Comparison of ENCODE assay signal across 1 cellular context in genomic region chr3:63343674-63344073, GRCh38.
TF ChIP-seq lines count a peak whose summit lies in the region.

No MANE protein-coding gene starts in this region.

TF ChIP-seq in HEK293, 187 proteins besides CTCF, POLR2A, EP300 and RAD21 (continued from another document and continues in another):
- TF ChIP-seq, protein P1, sequence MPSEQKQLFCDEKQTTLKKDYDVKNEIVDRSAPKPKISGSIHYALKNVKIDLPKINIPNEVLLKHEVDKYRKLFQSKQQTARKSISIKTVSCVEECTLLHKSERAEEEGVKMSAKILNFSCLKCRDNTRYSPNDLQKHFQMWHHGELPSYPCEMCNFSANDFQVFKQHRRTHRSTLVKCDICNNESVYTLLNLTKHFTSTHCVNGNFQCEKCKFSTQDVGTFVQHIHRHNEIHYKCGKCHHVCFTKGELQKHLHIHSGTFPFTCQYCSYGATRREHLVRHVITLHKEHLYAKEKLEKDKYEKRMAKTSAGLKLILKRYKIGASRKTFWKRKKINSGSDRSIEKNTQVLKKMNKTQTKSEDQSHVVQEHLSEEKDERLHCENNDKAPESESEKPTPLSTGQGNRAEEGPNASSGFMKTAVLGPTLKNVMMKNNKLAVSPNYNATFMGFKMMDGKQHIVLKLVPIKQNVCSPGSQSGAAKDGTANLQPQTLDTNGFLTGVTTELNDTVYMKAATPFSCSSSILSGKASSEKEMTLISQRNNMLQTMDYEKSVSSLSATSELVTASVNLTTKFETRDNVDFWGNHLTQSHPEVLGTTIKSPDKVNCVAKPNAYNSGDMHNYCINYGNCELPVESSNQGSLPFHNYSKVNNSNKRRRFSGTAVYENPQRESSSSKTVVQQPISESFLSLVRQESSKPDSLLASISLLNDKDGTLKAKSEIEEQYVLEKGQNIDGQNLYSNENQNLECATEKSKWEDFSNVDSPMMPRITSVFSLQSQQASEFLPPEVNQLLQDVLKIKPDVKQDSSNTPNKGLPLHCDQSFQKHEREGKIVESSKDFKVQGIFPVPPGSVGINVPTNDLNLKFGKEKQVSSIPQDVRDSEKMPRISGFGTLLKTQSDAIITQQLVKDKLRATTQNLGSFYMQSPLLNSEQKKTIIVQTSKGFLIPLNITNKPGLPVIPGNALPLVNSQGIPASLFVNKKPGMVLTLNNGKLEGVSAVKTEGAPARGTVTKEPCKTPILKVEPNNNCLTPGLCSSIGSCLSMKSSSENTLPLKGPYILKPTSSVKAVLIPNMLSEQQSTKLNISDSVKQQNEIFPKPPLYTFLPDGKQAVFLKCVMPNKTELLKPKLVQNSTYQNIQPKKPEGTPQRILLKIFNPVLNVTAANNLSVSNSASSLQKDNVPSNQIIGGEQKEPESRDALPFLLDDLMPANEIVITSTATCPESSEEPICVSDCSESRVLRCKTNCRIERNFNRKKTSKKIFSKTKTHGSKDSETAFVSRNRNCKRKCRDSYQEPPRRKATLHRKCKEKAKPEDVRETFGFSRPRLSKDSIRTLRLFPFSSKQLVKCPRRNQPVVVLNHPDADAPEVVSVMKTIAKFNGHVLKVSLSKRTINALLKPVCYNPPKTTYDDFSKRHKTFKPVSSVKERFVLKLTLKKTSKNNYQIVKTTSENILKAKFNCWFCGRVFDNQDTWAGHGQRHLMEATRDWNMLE (tag by site-specific recombination; conservative IDR thresholded peaks at IDR 0.05; ENCODE audit: low read depth) = peak; percentile 58
- TF ChIP-seq KLF8 (tag by site-specific recombination; IDR thresholded peaks at IDR 0.05) (peak; percentile 17; the same call in 1 of the 2 replicates), ZNF580 (tag by site-specific recombination; IDR thresholded peaks at IDR 0.05) (peak; percentile 84; the same call in 1 of the 2 replicates), ZNF561 (tag by site-specific recombination; IDR thresholded peaks at IDR 0.05; ENCODE audit: borderline replicate concordance) (peak; percentile 38; the same call in 1 of the 2 replicates), KLF9 (tag by site-specific recombination; IDR thresholded peaks at IDR 0.05; ENCODE audit: low read depth) (no peak), ZFP37 (tag by site-specific recombination; IDR thresholded peaks at IDR 0.05) (no peak), IKZF3 (tag by site-specific recombination; IDR thresholded peaks at IDR 0.05) (peak; percentile 51; the same call in 1 of the 2 replicates), ZNF843 (tag by site-specific recombination; IDR thresholded peaks at IDR 0.05) (peak; percentile 69), ZNF394 (tag by site-specific recombination; IDR thresholded peaks at IDR 0.05; ENCODE audit: borderline replicate concordance) (peak; percentile 50; the same call in 1 of the 2 replicates), SCRT2 (tag by site-specific recombination; IDR thresholded peaks at IDR 0.05) (peak; percentile 79), GLIS2 (tag by site-specific recombination; IDR thresholded peaks at IDR 0.05) (no peak), ZNF404 (tag by site-specific recombination; IDR thresholded peaks at IDR 0.05) (no peak), FEZF1 (tag by site-specific recombination; IDR thresholded peaks at IDR 0.05) (peak; percentile 74), TRIM28 (IDR thresholded peaks at IDR 0.05; ENCODE audit: borderline replicate concordance, low read length) (peak; percentile 98), ZNF529 (tag by site-specific recombination; IDR thresholded peaks at IDR 0.05; ENCODE audit: insufficient replicate concordance) (no peak), ZNF585B (tag by site-specific recombination; IDR thresholded peaks at IDR 0.05) (no peak), PRDM2 (tag by site-specific recombination; IDR thresholded peaks at IDR 0.05; ENCODE audit: borderline replicate concordance) (no peak), ZNF692 (tag by site-specific recombination; IDR thresholded peaks at IDR 0.05) (peak; percentile 50; the same call in 1 of the 2 replicates), ZNF175 (tag by site-specific recombination; IDR thresholded peaks at IDR 0.05) (no peak), ZXDB (tag by site-specific recombination; IDR thresholded peaks at IDR 0.05) (peak; percentile 81), SP7 (tag by site-specific recombination; IDR thresholded peaks at IDR 0.05) (peak; percentile 88), ZNF24 (tag by site-specific recombination; IDR thresholded peaks at IDR 0.05) (0 out of 2 replicates have a peak, but pooled peaks have one; percentile 83), ZNF639 (tag by site-specific recombination; IDR thresholded peaks at IDR 0.05) (peak; percentile 69), ZNF214 (tag by site-specific recombination; IDR thresholded peaks at IDR 0.05; ENCODE audit: borderline replicate concordance) (no peak), ZNF354C (tag by site-specific recombination; IDR thresholded peaks at IDR 0.05; ENCODE audit: borderline replicate concordance, low read depth) (no peak)
- TF ChIP-seq, protein P2, sequence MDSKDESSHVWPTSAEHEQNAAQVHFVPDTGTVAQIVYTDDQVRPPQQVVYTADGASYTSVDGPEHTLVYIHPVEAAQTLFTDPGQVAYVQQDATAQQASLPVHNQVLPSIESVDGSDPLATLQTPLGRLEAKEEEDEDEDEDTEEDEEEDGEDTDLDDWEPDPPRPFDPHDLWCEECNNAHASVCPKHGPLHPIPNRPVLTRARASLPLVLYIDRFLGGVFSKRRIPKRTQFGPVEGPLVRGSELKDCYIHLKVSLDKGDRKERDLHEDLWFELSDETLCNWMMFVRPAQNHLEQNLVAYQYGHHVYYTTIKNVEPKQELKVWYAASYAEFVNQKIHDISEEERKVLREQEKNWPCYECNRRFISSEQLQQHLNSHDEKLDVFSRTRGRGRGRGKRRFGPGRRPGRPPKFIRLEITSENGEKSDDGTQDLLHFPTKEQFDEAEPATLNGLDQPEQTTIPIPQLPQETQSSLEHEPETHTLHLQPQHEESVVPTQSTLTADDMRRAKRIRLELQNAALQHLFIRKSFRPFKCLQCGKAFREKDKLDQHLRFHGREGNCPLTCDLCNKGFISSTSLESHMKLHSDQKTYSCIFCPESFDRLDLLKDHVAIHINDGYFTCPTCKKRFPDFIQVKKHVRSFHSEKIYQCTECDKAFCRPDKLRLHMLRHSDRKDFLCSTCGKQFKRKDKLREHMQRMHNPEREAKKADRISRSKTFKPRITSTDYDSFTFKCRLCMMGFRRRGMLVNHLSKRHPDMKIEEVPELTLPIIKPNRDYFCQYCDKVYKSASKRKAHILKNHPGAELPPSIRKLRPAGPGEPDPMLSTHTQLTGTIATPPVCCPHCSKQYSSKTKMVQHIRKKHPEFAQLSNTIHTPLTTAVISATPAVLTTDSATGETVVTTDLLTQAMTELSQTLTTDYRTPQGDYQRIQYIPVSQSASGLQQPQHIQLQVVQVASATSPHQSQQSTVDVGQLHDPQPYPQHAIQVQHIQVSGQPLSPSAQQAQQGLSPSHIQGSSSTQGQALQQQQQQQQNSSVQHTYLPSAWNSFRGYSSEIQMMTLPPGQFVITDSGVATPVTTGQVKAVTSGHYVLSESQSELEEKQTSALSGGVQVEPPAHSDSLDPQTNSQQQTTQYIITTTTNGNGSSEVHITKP (tag by site-specific recombination; IDR thresholded peaks at IDR 0.05) = 0 out of 2 replicates have a peak, but pooled peaks have one; percentile 26
- TF ChIP-seq, protein P3, sequence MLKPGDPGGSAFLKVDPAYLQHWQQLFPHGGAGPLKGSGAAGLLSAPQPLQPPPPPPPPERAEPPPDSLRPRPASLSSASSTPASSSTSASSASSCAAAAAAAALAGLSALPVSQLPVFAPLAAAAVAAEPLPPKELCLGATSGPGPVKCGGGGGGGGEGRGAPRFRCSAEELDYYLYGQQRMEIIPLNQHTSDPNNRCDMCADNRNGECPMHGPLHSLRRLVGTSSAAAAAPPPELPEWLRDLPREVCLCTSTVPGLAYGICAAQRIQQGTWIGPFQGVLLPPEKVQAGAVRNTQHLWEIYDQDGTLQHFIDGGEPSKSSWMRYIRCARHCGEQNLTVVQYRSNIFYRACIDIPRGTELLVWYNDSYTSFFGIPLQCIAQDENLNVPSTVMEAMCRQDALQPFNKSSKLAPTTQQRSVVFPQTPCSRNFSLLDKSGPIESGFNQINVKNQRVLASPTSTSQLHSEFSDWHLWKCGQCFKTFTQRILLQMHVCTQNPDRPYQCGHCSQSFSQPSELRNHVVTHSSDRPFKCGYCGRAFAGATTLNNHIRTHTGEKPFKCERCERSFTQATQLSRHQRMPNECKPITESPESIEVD (tag by site-specific recombination; IDR thresholded peaks at IDR 0.05) = peak; percentile 82
- TF ChIP-seq, protein P4, sequence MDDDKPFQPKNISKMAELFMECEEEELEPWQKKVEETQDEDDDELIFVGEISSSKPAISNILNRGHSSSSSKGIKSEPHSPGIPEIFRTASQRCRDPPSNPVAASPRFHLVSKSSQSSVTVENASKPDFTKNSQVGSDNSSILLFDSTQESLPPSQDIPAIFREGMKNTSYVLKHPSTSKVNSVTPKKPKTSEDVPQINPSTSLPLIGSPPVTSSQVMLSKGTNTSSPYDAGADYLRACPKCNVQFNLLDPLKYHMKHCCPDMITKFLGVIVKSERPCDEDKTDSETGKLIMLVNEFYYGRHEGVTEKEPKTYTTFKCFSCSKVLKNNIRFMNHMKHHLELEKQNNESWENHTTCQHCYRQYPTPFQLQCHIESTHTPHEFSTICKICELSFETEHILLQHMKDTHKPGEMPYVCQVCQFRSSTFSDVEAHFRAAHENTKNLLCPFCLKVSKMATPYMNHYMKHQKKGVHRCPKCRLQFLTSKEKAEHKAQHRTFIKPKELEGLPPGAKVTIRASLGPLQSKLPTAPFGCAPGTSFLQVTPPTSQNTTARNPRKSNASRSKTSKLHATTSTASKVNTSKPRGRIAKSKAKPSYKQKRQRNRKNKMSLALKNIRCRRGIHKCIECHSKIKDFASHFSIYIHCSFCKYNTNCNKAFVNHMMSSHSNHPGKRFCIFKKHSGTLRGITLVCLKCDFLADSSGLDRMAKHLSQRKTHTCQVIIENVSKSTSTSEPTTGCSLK (tag by site-specific recombination; IDR thresholded peaks at IDR 0.05) = no peak
- TF ChIP-seq, protein P5, sequence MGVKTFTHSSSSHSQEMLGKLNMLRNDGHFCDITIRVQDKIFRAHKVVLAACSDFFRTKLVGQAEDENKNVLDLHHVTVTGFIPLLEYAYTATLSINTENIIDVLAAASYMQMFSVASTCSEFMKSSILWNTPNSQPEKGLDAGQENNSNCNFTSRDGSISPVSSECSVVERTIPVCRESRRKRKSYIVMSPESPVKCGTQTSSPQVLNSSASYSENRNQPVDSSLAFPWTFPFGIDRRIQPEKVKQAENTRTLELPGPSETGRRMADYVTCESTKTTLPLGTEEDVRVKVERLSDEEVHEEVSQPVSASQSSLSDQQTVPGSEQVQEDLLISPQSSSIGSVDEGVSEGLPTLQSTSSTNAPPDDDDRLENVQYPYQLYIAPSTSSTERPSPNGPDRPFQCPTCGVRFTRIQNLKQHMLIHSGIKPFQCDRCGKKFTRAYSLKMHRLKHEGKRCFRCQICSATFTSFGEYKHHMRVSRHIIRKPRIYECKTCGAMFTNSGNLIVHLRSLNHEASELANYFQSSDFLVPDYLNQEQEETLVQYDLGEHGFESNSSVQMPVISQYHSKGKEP (tag by site-specific recombination; IDR thresholded peaks at IDR 0.05) = peak; percentile 99
